24 cellular contexts compared by ENCODE assay signal in the genomic region with DNA sequence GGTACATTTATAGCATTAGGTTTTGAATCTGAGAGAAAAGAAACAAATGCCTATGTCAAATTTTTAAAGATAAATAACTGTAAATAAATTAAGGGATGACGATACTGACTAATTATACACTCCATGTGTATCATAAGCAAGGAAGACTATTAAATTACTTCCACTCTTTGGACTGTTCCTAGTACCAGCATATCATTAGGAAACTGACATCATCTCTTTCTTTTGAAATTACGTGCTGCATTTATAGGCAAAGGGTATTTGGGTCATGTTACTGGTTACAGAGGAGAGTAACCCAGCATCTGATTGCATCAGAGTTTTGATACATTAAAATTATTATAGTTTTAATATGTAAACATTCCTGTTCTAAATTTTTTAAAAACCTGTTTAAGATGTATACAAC.
"Had no signal": no experiment of that assay in that cellular context is flagged by ENCODE, and none has a peak within 500 bp of the region (broad histone marks: within the 10 kb centered on the region; RNA-seq: fewer than 3 reads in every experiment).

No MANE protein-coding gene starts in this region.

- H2AFZ ChIP-seq: parathyroid adenoma had no signal

- H3K9ac ChIP-seq: parathyroid adenoma had no signal

- H3K36me3 ChIP-seq: thoracic aorta, WERI-Rb-1 had no signal

- H3K4me1 ChIP-seq: parathyroid adenoma had no signal

- H3K9me3 Mint-ChIP-seq: activated CD4-positive, alpha-beta T cell treated with anti-CD3 and anti-CD28 coated beads, Interleukin-2, amount 10 ng/mL, durations not matched to agents 7 days and 5 days; nephron progenitor cell; stimulated activated naive B cell treated with anti-CD40 and anti-IgM and Interleukin-4, amounts not matched to agents 10 μg/mL and 1 μg/mL and 100 μg/mL, for 72 hours; T-helper 2 cell treated with Interferon-gamma antibody and Interleukin-4, amounts not matched to agents 5 μg/mL and 100 μg/mL, for 36 hours; type B pancreatic cell had no signal

- H3K79me2 ChIP-seq: parathyroid adenoma had no signal

- H3K27ac ChIP-seq: parathyroid adenoma, thoracic aorta, WERI-Rb-1 had no signal

- H3K4me3 Mint-ChIP-seq: activated CD4-positive, alpha-beta T cell treated with anti-CD3 and anti-CD28 coated beads, Interleukin-2, amount 10 ng/mL, durations not matched to agents 7 days and 5 days; activated CD8-positive, alpha-beta T cell treated with anti-CD3 and anti-CD28 coated beads, Interleukin-2, amount 10 ng/mL, durations not matched to agents 7 days and 5 days; activated naive CD8-positive, alpha-beta T cell; central memory CD8-positive, alpha-beta T cell; nephron progenitor cell; stimulated activated naive B cell treated with anti-CD40 and anti-IgM and Interleukin-4, amounts not matched to agents 10 μg/mL and 1 μg/mL and 100 μg/mL, for 72 hours; T-cell; T-helper 2 cell treated with Interferon-gamma antibody and Interleukin-4, amounts not matched to agents 5 μg/mL and 100 μg/mL, for 36 hours; type B pancreatic cell had no signal

- H3K36me3 Mint-ChIP-seq: activated naive CD8-positive, alpha-beta T cell; stimulated activated naive B cell treated with anti-CD40 and anti-IgM and Interleukin-4, amounts not matched to agents 10 μg/mL and 1 μg/mL and 100 μg/mL, for 72 hours; T-cell; type B pancreatic cell had no signal

- H3K4me1 Mint-ChIP-seq: central memory CD8-positive, alpha-beta T cell; nephron progenitor cell had no signal

- ATAC-seq: activated CD8-positive, alpha-beta T cell treated with anti-CD3 and anti-CD28 coated beads, Interleukin-2, amount 10 ng/mL, durations not matched to agents 7 days and 5 days; sciatic nerve; stimulated activated naive B cell treated with anti-CD40 and anti-IgM and Interleukin-4, amounts not matched to agents 10 μg/mL and 1 μg/mL and 100 μg/mL, for 72 hours; T-cell had no signal

- H3K4me3 ChIP-seq: smooth muscle cell, thoracic aorta had no signal

- DNase-seq: activated CD4-positive, alpha-beta T cell treated with anti-CD3 and anti-CD28 coated beads, Interleukin-2, amount 10 ng/mL, durations not matched to agents 7 days and 5 days; activated CD4-positive, CD25-positive, alpha-beta regulatory T cell treated with anti-CD3 and anti-CD28 coated beads, Interleukin-2, amount 50 U/mL, for 72 hours; activated CD8-positive, alpha-beta T cell treated with anti-CD3 and anti-CD28 coated beads, Interleukin-2, amount 10 ng/mL, durations not matched to agents 7 days and 5 days; activated T-cell treated with anti-CD3 and anti-CD28 coated beads, Interleukin-2, amount 50 U/mL, for 1 hour; effector memory CD4-positive, alpha-beta T cell; foreskin melanocyte; glutamatergic neuron; hypothalamus; mesenchymal stem cell; nephron progenitor cell; stimulated activated CD4-positive, alpha-beta T cell treated with anti-CD3 and anti-CD28 coated beads, Interleukin-15, amount 100 ng/mL, for 24 hours; stimulated activated CD4-positive, alpha-beta T cell treated with anti-CD3 and anti-CD28 coated beads, Interleukin-2, amount 100 ng/mL, for 48 hours; stimulated activated CD8-positive, alpha-beta memory T cell treated with anti-CD3 and anti-CD28 coated beads, Interleukin-4, amount 100 ng/mL, for 48 hours; stimulated activated naive B cell treated with anti-CD40 and anti-IgM and Interleukin-4, amounts not matched to agents 10 μg/mL and 1 μg/mL and 100 μg/mL, for 72 hours; T-cell; WERI-Rb-1 had no signal

- H3K27me3 Mint-ChIP-seq: activated CD4-positive, alpha-beta T cell treated with anti-CD3 and anti-CD28 coated beads, Interleukin-2, amount 10 ng/mL, durations not matched to agents 7 days and 5 days; activated naive CD8-positive, alpha-beta T cell; central memory CD8-positive, alpha-beta T cell; stimulated activated naive B cell treated with anti-CD40 and anti-IgM and Interleukin-4, amounts not matched to agents 10 μg/mL and 1 μg/mL and 100 μg/mL, for 72 hours; T-cell had no signal

- H3K9me3 ChIP-seq: thoracic aorta had no signal

- H3K4me2 ChIP-seq: smooth muscle cell had no signal

- H3K27ac Mint-ChIP-seq: activated CD4-positive, alpha-beta T cell treated with anti-CD3 and anti-CD28 coated beads, Interleukin-2, amount 10 ng/mL, durations not matched to agents 7 days and 5 days; activated CD8-positive, alpha-beta T cell treated with anti-CD3 and anti-CD28 coated beads, Interleukin-2, amount 10 ng/mL, durations not matched to agents 7 days and 5 days; activated naive CD8-positive, alpha-beta T cell; nephron progenitor cell; stimulated activated naive B cell treated with anti-CD40 and anti-IgM and Interleukin-4, amounts not matched to agents 10 μg/mL and 1 μg/mL and 100 μg/mL, for 72 hours; T-cell; T-helper 2 cell treated with Interferon-gamma antibody and Interleukin-4, amounts not matched to agents 5 μg/mL and 100 μg/mL, for 36 hours; type B pancreatic cell had no signal
